11 cellular contexts compared by ENCODE assay signal in genomic region chr3:48247401-48247807, GRCh38. TPM values are rescaled to one million over a fixed set of nuclear protein-coding genes. Genes with fewer than 3 reads are reported as not detected.
DNase-seq lines count a peak whose midpoint lies in the region; ATAC-seq, FAIRE-seq and TF ChIP-seq lines count a peak whose summit lies in the region.
"Had no signal": no experiment of that assay in that cellular context is flagged by ENCODE, and none has a peak within 500 bp of the region (broad histone marks: within the 10 kb centered on the region; RNA-seq: fewer than 3 reads in every experiment).

No MANE protein-coding gene starts in this region.

- DNase-seq in A673 (ENCODE audit: low spot score) (peak; percentile 85), HFFc6 (no peak), kidney glomerular epithelial cell (lab: John Stamatoyannopoulos, UW) (peak; percentile 12), MCF 10A (ENCODE audit: unreplicated experiment) (no peak), frontal cortex (ENCODE audit: low spot score in 2 of 2) (no peak)
- peak; percentile 29 for DNase-seq in activated CD4-positive, alpha-beta memory T cell treated with anti-CD3 and anti-CD28 coated beads, Interleukin-2, amount 10 ng/mL, durations not matched to agents 7 days and 5 days
- DNase-seq: activated gamma-delta T cell treated with Interleukin-2 at 50 U/mL for 16 hours, DND-41 had no signal

- POLR2A ChIA-PET in A673 (lab: Charles Lee; ENCODE audit: low non-redundant PET) (no interaction called here), MCF 10A (lab: Yijun Ruan, JAX) (interaction anchor here (0.6 to 1.3 kb wide), 2 partner anchors 20 to 154 kb away, joined by 3 to 7 read pairs; no protein-coding TSS in a partner anchor)
- POLR2A ChIA-PET in activated CD4-positive, alpha-beta memory T cell treated with anti-CD3 and anti-CD28 coated beads, Interleukin-2, amount 10 ng/mL, durations not matched to agents 7 days and 5 days (lab: Charles Lee), result interaction anchor here (0.7 to 2.1 kb wide), 7 partner anchors 12 to 226 kb away, joined by 3 to 10 read pairs (median 5); partner anchors contain the start of genes CCDC51, CDC25A and TMA7

- H3K36me3 ChIP-seq in A673 (ENCODE audit: insufficient read depth, low read length, poor library complexity, severe bottlenecking), result peaks cover 8% of the 10 kb centered on the region

- H3K9me3 Mint-ChIP-seq in HFFc6, result no peaks in the 10 kb centered on the region
- H3K9me3 Mint-ChIP-seq in activated CD4-positive, alpha-beta memory T cell treated with anti-CD3 and anti-CD28 coated beads, Interleukin-2, amount 10 ng/mL, durations not matched to agents 7 days and 5 days, result no peaks in the 10 kb centered on the region
- no peaks in the 10 kb centered on the region for H3K9me3 Mint-ChIP-seq in MCF 10A (ENCODE audit: unreplicated experiment)

- H3K4me3 Mint-ChIP-seq in HFFc6 (no peak overlapping the region), MCF 10A (ENCODE audit: unreplicated experiment) (no peak overlapping the region)
- H3K4me3 Mint-ChIP-seq in activated CD4-positive, alpha-beta memory T cell treated with anti-CD3 and anti-CD28 coated beads, Interleukin-2, amount 10 ng/mL, durations not matched to agents 7 days and 5 days, result peak overlapping the region; percentile 35

- no peaks in the 10 kb centered on the region for H3K27me3 Mint-ChIP-seq in HFFc6 (ENCODE audit: insufficient read depth)
- no peaks in the 10 kb centered on the region for H3K27me3 Mint-ChIP-seq in activated CD4-positive, alpha-beta memory T cell treated with anti-CD3 and anti-CD28 coated beads, Interleukin-2, amount 10 ng/mL, durations not matched to agents 7 days and 5 days
- no peaks in the 10 kb centered on the region for H3K27me3 Mint-ChIP-seq in MCF 10A (ENCODE audit: insufficient read depth, unreplicated experiment)

- intact Hi-C loops in A673 (cut with micrococcal nuclease; ENCODE audit: unreplicated experiment) (no loop called here), MCF 10A (cut with micrococcal nuclease) (no loop called here)

- peaks cover 19% of the 10 kb centered on the region for H3K4me1 Mint-ChIP-seq in HFFc6 (ENCODE audit: low read depth)
- H3K4me1 Mint-ChIP-seq in activated CD4-positive, alpha-beta memory T cell treated with anti-CD3 and anti-CD28 coated beads, Interleukin-2, amount 10 ng/mL, durations not matched to agents 7 days and 5 days, result peaks cover 48% of the 10 kb centered on the region
- no peaks in the 10 kb centered on the region for H3K4me1 Mint-ChIP-seq in MCF 10A (ENCODE audit: insufficient read depth, unreplicated experiment)

- H3K4me1 ChIP-seq in A673 (ENCODE audit: insufficient read depth, low read length, poor library complexity, severe bottlenecking), result peaks cover 19% of the 10 kb centered on the region

- H3K36me3 Mint-ChIP-seq in HFFc6 (ENCODE audit: low read depth) (0 out of 2 replicates have a peak, but pooled peaks cover 8% of the 10 kb centered on the region), MCF 10A (ENCODE audit: insufficient read depth, unreplicated experiment) (peaks cover 35% of the 10 kb centered on the region)
- peaks cover 54% of the 10 kb centered on the region for H3K36me3 Mint-ChIP-seq in activated CD4-positive, alpha-beta memory T cell treated with anti-CD3 and anti-CD28 coated beads, Interleukin-2, amount 10 ng/mL, durations not matched to agents 7 days and 5 days (ENCODE audit: low read depth)

- ATAC-seq in GM19324 (IDR thresholded peaks at IDR 0.05; ENCODE audit: low FRiP score, unreplicated experiment), result no peak
- ATAC-seq in GM18520 (IDR thresholded peaks at IDR 0.05; ENCODE audit: unreplicated experiment), result no peak
- ATAC-seq: Panc1 had no signal

- H3K27ac ChIP-seq in A673 (ENCODE audit: low read depth, low read length, poor library complexity, severe bottlenecking), result peak overlapping the region; percentile 88

- FAIRE-seq in frontal cortex (lab: Jason Lieb, UNC), result no peak

- H3K9me3 ChIP-seq in A673 (ENCODE audit: low read depth, low read length, poor library complexity, severe bottlenecking), result no peaks in the 10 kb centered on the region

- no TSS peak for BruUV-seq in A673 (replicated peaks; lab: Mats Ljungman, UMichigan)
- no TSS peak for BruUV-seq in MCF 10A (replicated peaks; lab: Mats Ljungman, UMichigan)

- H3K27me3 ChIP-seq in A673 (replicated peaks; ENCODE audit: insufficient read depth, low read depth, low read length, poor library complexity), result no peaks in the 10 kb centered on the region

- peak overlapping the region; percentile 52 for H3K27ac Mint-ChIP-seq in HFFc6
- H3K27ac Mint-ChIP-seq in activated CD4-positive, alpha-beta memory T cell treated with anti-CD3 and anti-CD28 coated beads, Interleukin-2, amount 10 ng/mL, durations not matched to agents 7 days and 5 days, result peak overlapping the region; percentile 91
- H3K27ac Mint-ChIP-seq in MCF 10A (ENCODE audit: low read depth, unreplicated experiment), result no peak overlapping the region

- CTCF ChIA-PET in A673 (lab: Charles Lee), result no interaction called here
- CTCF ChIA-PET in activated CD4-positive, alpha-beta memory T cell treated with anti-CD3 and anti-CD28 coated beads, Interleukin-2, amount 10 ng/mL, durations not matched to agents 7 days and 5 days (lab: Charles Lee), result interaction anchor here (0.6 to 1.9 kb wide), 6 partner anchors 10 to 410 kb away, joined by 3 to 12 read pairs (median 4); no protein-coding TSS in a partner anchor
- CTCF ChIA-PET in MCF 10A (lab: Yijun Ruan, JAX), result no interaction called here

- TF ChIP-seq CTCF in A673 (conservative IDR thresholded peaks at IDR 0.05; ENCODE audit: low read depth, low read length) (no peak), HFFc6 (IDR thresholded peaks at IDR 0.05) (no peak), MCF 10A (IDR thresholded peaks at IDR 0.05; ENCODE audit: unreplicated experiment) (no peak)

- H3K4me3 ChIP-seq in A673 (ENCODE audit: low read depth, low read length, poor library complexity, severe bottlenecking), result no peak overlapping the region

RNA-seq across cellular contexts. Expression of gene ZNF589, which starts 6.5 kb away (rescaled TPM):
- 25.6 and 26.7 TPM in 2 replicates for total RNA-seq in A673 (2021)
- total RNA-seq in HFFc6 (2021; fragmentation: NEBNext Ultra II Directional; extraction: Animal tissue kit (Norgen Biotek cat#: 25700)), result 1 to 10 TPM; 2.4 to 3.5 (median 2.9) TPM
- total RNA-seq in activated CD4-positive, alpha-beta memory T cell treated with anti-CD3 and anti-CD28 coated beads, Interleukin-2, amount 10 ng/mL, durations not matched to agents 7 days and 5 days, result 10 to 100 TPM; 38.1 to 38.6 TPM
- 5.6 and 5.7 TPM in 2 replicates for total RNA-seq in MCF 10A (2022)
- 23.2 TPM for total RNA-seq in frontal cortex

RNA-seq across cellular contexts. Expression of gene CAMP, which starts 24.1 kb away (rescaled TPM):
- total RNA-seq in A673 (2021), result not detected in 2 replicates
- total RNA-seq in HFFc6 (2021; fragmentation: NEBNext Ultra II Directional; extraction: Animal tissue kit (Norgen Biotek cat#: 25700)), result not detected
- total RNA-seq in activated CD4-positive, alpha-beta memory T cell treated with anti-CD3 and anti-CD28 coated beads, Interleukin-2, amount 10 ng/mL, durations not matched to agents 7 days and 5 days, result not detected
- total RNA-seq in MCF 10A (2022), result 0.72 and 2.4 TPM in 2 replicates
- total RNA-seq in frontal cortex, result not detected

RNA-seq across cellular contexts. Expression of gene NME6, which starts 53.8 kb away (rescaled TPM):
- total RNA-seq in A673 (2021) (12.0 and 13.5 TPM in 2 replicates), MCF 10A (2022) (31.0 and 33.0 TPM in 2 replicates), frontal cortex (20.8 TPM)
- 10 to 100 TPM; 18.7 to 25.9 (median 21.4) TPM for total RNA-seq in HFFc6 (2021; fragmentation: NEBNext Ultra II Directional; extraction: Animal tissue kit (Norgen Biotek cat#: 25700))
- total RNA-seq in activated CD4-positive, alpha-beta memory T cell treated with anti-CD3 and anti-CD28 coated beads, Interleukin-2, amount 10 ng/mL, durations not matched to agents 7 days and 5 days, result 10 to 100 TPM; 28.0 to 32.5 TPM

RNA-seq across cellular contexts. Expression of gene CDC25A, which starts 59.2 kb away (rescaled TPM):
- total RNA-seq in A673 (2021) (29.5 and 34.6 TPM in 2 replicates), MCF 10A (2022) (7.3 and 8.6 TPM in 2 replicates), frontal cortex (4.5 TPM)
- 10 to 100 TPM in 3 of 6 experiments, 1 to 10 TPM in 3; 5.4 to 12.4 (median 10.0) TPM for total RNA-seq in HFFc6 (2021; fragmentation: NEBNext Ultra II Directional; extraction: Animal tissue kit (Norgen Biotek cat#: 25700))
- 10 to 100 TPM; 19.6 to 20.1 TPM for total RNA-seq in activated CD4-positive, alpha-beta memory T cell treated with anti-CD3 and anti-CD28 coated beads, Interleukin-2, amount 10 ng/mL, durations not matched to agents 7 days and 5 days

Comparison
In these comparisons a context has a peak if more than half of its experiments do, and no peak if none do; other contexts are left out.
1. DNase-seq: peak in A673 (single experiment), activated CD4-positive, alpha-beta memory T cell treated with anti-CD3 and anti-CD28 coated beads, Interleukin-2, amount 10 ng/mL, durations not matched to agents 7 days and 5 days (single experiment) and kidney glomerular epithelial cell (single experiment); none in HFFc6 (single experiment), MCF 10A (single experiment) and frontal cortex (0 of 2).